7 cellular contexts compared by ENCODE assay signal in the genomic region with DNA sequence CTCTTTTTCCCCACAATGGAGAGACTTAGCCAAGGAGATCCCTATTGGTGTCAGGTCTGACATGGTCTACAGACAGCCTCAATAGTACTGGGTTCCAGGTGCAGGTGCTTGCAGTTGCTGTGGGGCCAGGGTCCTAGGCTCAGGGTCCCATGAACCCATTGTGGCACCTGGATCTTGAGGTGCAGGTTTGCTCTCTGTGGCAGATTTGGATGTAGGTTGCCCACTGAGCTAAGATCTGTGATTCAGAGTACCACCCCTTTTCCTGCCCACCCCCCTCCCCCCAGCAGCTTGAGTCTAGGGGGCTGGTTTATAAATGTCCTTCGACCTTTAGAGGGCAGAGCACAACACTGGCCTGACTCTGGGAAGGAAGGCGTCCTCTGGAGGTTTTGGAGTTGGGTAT.
"Had no signal": no experiment of that assay in that cellular context is flagged by ENCODE, and none has a peak within 500 bp of the region (broad histone marks: within the 10 kb centered on the region; RNA-seq: fewer than 3 reads in every experiment).

No MANE protein-coding gene starts in this region.

- H3K4me3 ChIP-seq: GM12878 had no signal

- ATAC-seq: GM12878 had no signal

- DNase-seq: GF-D8 had no signal

- FAIRE-seq: G401.6, GM12878, GM12891, GM12892, GM18507, GM19239 had no signal
